In the genomic region with DNA sequence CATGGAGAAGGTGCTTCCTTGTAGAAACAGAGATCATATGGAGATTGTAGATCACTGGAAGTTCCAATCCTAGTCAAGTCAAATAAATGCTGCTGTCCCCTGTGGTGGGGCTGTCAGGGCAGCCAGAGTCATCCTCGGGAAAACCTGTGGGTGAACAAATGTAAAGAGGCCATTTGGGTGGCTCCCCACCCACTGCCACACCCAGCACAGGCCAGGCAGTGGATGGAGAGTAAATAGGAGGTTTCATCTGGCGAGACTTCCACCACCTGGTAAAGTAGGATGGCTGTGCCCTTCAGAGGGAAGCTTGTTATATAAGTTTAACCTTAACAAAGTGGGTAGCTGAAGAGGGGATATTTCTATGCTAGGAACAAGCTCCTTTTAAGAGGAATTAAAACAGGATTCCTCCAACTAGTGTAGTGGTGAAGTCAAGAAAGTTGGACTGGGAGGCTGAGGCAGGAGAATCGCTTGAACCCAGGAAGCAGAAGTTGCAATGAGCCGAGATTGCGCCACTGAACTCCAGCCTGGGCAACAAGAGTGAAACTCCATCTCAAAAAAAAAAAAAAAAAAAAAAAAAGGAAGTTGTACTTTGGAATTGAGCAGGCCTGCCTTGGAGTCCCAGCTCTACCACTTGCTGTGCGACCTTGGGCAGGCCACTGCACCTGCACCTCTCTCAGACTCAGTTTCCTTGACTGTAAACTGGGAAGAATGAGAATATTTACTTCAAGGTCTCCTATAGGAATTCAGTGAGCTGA, we compare ENCODE assay signal across 2 cellular contexts.
TF ChIP-seq lines count a peak whose summit lies in the region.

No MANE protein-coding gene starts in this region.

TF ChIP-seq in K562, 482 proteins besides CTCF, POLR2A, EP300 and RAD21:
- TF ChIP-seq, protein P1, sequence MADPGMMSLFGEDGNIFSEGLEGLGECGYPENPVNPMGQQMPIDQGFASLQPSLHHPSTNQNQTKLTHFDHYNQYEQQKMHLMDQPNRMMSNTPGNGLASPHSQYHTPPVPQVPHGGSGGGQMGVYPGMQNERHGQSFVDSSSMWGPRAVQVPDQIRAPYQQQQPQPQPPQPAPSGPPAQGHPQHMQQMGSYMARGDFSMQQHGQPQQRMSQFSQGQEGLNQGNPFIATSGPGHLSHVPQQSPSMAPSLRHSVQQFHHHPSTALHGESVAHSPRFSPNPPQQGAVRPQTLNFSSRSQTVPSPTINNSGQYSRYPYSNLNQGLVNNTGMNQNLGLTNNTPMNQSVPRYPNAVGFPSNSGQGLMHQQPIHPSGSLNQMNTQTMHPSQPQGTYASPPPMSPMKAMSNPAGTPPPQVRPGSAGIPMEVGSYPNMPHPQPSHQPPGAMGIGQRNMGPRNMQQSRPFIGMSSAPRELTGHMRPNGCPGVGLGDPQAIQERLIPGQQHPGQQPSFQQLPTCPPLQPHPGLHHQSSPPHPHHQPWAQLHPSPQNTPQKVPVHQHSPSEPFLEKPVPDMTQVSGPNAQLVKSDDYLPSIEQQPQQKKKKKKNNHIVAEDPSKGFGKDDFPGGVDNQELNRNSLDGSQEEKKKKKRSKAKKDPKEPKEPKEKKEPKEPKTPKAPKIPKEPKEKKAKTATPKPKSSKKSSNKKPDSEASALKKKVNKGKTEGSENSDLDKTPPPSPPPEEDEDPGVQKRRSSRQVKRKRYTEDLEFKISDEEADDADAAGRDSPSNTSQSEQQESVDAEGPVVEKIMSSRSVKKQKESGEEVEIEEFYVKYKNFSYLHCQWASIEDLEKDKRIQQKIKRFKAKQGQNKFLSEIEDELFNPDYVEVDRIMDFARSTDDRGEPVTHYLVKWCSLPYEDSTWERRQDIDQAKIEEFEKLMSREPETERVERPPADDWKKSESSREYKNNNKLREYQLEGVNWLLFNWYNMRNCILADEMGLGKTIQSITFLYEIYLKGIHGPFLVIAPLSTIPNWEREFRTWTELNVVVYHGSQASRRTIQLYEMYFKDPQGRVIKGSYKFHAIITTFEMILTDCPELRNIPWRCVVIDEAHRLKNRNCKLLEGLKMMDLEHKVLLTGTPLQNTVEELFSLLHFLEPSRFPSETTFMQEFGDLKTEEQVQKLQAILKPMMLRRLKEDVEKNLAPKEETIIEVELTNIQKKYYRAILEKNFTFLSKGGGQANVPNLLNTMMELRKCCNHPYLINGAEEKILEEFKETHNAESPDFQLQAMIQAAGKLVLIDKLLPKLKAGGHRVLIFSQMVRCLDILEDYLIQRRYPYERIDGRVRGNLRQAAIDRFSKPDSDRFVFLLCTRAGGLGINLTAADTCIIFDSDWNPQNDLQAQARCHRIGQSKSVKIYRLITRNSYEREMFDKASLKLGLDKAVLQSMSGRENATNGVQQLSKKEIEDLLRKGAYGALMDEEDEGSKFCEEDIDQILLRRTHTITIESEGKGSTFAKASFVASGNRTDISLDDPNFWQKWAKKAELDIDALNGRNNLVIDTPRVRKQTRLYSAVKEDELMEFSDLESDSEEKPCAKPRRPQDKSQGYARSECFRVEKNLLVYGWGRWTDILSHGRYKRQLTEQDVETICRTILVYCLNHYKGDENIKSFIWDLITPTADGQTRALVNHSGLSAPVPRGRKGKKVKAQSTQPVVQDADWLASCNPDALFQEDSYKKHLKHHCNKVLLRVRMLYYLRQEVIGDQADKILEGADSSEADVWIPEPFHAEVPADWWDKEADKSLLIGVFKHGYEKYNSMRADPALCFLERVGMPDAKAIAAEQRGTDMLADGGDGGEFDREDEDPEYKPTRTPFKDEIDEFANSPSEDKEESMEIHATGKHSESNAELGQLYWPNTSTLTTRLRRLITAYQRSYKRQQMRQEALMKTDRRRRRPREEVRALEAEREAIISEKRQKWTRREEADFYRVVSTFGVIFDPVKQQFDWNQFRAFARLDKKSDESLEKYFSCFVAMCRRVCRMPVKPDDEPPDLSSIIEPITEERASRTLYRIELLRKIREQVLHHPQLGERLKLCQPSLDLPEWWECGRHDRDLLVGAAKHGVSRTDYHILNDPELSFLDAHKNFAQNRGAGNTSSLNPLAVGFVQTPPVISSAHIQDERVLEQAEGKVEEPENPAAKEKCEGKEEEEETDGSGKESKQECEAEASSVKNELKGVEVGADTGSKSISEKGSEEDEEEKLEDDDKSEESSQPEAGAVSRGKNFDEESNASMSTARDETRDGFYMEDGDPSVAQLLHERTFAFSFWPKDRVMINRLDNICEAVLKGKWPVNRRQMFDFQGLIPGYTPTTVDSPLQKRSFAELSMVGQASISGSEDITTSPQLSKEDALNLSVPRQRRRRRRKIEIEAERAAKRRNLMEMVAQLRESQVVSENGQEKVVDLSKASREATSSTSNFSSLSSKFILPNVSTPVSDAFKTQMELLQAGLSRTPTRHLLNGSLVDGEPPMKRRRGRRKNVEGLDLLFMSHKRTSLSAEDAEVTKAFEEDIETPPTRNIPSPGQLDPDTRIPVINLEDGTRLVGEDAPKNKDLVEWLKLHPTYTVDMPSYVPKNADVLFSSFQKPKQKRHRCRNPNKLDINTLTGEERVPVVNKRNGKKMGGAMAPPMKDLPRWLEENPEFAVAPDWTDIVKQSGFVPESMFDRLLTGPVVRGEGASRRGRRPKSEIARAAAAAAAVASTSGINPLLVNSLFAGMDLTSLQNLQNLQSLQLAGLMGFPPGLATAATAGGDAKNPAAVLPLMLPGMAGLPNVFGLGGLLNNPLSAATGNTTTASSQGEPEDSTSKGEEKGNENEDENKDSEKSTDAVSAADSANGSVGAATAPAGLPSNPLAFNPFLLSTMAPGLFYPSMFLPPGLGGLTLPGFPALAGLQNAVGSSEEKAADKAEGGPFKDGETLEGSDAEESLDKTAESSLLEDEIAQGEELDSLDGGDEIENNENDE (IDR thresholded peaks at IDR 0.05; ENCODE audit: low read depth, low read length) = no peak
- no peak for TF ChIP-seq TOE1 (IDR thresholded peaks at IDR 0.05; ENCODE audit: borderline replicate concordance)
- no peak for TF ChIP-seq TOE1 (CRISPR knock-in tag; IDR thresholded peaks at IDR 0.05; ENCODE audit: borderline replicate concordance, low read depth)
- no peak for TF ChIP-seq KLF1 (tag; IDR thresholded peaks at IDR 0.05)
- TF ChIP-seq, protein P2, sequence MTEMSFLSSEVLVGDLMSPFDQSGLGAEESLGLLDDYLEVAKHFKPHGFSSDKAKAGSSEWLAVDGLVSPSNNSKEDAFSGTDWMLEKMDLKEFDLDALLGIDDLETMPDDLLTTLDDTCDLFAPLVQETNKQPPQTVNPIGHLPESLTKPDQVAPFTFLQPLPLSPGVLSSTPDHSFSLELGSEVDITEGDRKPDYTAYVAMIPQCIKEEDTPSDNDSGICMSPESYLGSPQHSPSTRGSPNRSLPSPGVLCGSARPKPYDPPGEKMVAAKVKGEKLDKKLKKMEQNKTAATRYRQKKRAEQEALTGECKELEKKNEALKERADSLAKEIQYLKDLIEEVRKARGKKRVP (CRISPR knock-in tag; IDR thresholded peaks at IDR 0.05) = no peak
- 0 out of 2 replicates have a peak, but pooled peaks have one; percentile 20 for TF ChIP-seq ZNF384 (IDR thresholded peaks at IDR 0.05; ENCODE audit: low read depth, low read length)
- TF ChIP-seq MAFF (IDR thresholded peaks at IDR 0.05; ENCODE audit: low read length) = no peak

TF ChIP-seq in HepG2, 621 proteins besides CTCF, POLR2A, EP300 and RAD21 (continued from another document):
- TF ChIP-seq, protein P3, sequence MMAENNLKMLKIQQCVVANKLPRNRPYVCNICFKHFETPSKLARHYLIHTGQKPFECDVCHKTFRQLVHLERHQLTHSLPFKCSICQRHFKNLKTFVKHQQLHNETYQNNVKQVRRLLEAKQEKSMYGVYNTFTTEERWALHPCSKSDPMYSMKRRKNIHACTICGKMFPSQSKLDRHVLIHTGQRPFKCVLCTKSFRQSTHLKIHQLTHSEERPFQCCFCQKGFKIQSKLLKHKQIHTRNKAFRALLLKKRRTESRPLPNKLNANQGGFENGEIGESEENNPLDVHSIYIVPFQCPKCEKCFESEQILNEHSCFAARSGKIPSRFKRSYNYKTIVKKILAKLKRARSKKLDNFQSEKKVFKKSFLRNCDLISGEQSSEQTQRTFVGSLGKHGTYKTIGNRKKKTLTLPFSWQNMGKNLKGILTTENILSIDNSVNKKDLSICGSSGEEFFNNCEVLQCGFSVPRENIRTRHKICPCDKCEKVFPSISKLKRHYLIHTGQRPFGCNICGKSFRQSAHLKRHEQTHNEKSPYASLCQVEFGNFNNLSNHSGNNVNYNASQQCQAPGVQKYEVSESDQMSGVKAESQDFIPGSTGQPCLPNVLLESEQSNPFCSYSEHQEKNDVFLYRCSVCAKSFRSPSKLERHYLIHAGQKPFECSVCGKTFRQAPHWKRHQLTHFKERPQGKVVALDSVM (CRISPR knock-in tag; IDR thresholded peaks at IDR 0.05) = 0 out of 2 replicates have a peak, but pooled peaks have one; percentile 18
- TF ChIP-seq, protein P4, sequence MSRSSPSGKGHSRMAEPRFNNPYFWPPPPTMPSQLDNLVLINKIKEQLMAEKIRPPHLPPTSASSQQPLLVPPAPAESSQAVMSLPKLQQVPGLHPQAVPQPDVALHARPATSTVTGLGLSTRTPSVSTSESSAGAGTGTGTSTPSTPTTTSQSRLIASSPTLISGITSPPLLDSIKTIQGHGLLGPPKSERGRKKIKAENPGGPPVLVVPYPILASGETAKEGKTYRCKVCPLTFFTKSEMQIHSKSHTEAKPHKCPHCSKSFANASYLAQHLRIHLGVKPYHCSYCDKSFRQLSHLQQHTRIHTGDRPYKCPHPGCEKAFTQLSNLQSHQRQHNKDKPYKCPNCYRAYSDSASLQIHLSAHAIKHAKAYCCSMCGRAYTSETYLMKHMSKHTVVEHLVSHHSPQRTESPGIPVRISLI (CRISPR knock-in tag; IDR thresholded peaks at IDR 0.05; ENCODE audit: borderline replicate concordance) = peak; percentile 87
- TF ChIP-seq ZNF205 (CRISPR knock-in tag; IDR thresholded peaks at IDR 0.05) = no peak
- no peak for TF ChIP-seq ZNF501 (CRISPR knock-in tag; IDR thresholded peaks at IDR 0.05)
- no peak for TF ChIP-seq PHF21A (CRISPR knock-in tag; IDR thresholded peaks at IDR 0.05)
- no peak for TF ChIP-seq ZNF451 (CRISPR knock-in tag; IDR thresholded peaks at IDR 0.05)
- TF ChIP-seq, protein P5, sequence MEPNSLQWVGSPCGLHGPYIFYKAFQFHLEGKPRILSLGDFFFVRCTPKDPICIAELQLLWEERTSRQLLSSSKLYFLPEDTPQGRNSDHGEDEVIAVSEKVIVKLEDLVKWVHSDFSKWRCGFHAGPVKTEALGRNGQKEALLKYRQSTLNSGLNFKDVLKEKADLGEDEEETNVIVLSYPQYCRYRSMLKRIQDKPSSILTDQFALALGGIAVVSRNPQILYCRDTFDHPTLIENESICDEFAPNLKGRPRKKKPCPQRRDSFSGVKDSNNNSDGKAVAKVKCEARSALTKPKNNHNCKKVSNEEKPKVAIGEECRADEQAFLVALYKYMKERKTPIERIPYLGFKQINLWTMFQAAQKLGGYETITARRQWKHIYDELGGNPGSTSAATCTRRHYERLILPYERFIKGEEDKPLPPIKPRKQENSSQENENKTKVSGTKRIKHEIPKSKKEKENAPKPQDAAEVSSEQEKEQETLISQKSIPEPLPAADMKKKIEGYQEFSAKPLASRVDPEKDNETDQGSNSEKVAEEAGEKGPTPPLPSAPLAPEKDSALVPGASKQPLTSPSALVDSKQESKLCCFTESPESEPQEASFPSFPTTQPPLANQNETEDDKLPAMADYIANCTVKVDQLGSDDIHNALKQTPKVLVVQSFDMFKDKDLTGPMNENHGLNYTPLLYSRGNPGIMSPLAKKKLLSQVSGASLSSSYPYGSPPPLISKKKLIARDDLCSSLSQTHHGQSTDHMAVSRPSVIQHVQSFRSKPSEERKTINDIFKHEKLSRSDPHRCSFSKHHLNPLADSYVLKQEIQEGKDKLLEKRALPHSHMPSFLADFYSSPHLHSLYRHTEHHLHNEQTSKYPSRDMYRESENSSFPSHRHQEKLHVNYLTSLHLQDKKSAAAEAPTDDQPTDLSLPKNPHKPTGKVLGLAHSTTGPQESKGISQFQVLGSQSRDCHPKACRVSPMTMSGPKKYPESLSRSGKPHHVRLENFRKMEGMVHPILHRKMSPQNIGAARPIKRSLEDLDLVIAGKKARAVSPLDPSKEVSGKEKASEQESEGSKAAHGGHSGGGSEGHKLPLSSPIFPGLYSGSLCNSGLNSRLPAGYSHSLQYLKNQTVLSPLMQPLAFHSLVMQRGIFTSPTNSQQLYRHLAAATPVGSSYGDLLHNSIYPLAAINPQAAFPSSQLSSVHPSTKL (CRISPR knock-in tag; IDR thresholded peaks at IDR 0.05) = peak; percentile 24; the same call in 1 of the 2 replicates
- TF ChIP-seq ZNF34 (CRISPR knock-in tag; IDR thresholded peaks at IDR 0.05; ENCODE audit: borderline replicate concordance) = no peak
- TF ChIP-seq KLF11 (CRISPR knock-in tag; IDR thresholded peaks at IDR 0.05) = no peak
